In the genomic region with DNA sequence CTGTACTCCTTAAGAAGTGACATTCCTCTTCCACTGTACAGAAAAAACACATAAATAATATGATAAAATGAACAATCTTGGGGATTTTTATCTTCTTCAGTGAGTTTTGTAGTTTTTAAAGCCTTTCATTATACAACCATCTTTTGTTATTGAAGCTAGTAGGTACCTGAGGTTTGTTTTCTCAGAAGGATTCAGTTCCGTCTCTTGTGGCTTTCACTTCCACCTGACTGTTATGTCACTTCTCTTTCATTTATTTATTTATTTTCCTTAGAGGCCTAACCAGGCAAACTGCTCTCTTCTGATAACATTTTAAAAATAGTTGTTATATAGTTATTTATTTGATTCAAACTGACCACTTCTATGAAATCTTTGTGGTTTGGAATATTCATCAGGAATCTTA, we compare ENCODE assay signal across 27 cellular contexts.
"Had no signal": no experiment of that assay in that cellular context is flagged by ENCODE, and none has a peak within 500 bp of the region (broad histone marks: within the 10 kb centered on the region; RNA-seq: fewer than 3 reads in every experiment).

No MANE protein-coding gene starts in this region.

- H3K27ac Mint-ChIP-seq: IgD-negative memory B cell had no signal

- H3K4me3 ChIP-seq: K562, SJSA1, SK-N-MC had no signal

- DNase-seq: Kasumi-1, MM.1S, NCI-H1048, NCI-H1105, NCI-H1417, NCI-H1436 treated with DMSO at 0.1 percent for 48 hours, NCI-H1694, NCI-H187 treated with DMSO at 0.1 percent for 48 hours, NCI-H2029 treated with DMSO at 0.1 percent for 48 hours, NCI-H2171 treated with DMSO at 0.1 percent for 48 hours, NCI-H345, NCI-H446 treated with DMSO at 0.1 percent for 48 hours, NCI-H524, NCI-H526 treated with DMSO at 0.1 percent for 48 hours, NCI-H748 treated with DMSO at 0.1 percent for 48 hours, Right ventricle myocardium superior, RPMI8226, SIG-M5, T-helper 2 cell had no signal

- H3K9me3 ChIP-seq: SJSA1 had no signal

- H3K27me3 ChIP-seq: SJSA1 had no signal

- H3K36me3 ChIP-seq: SJSA1 had no signal

- H3K27me3 Mint-ChIP-seq: IgD-negative memory B cell had no signal

- H3K9ac ChIP-seq: KMS-11 had no signal

- H3K27ac ChIP-seq: HL-60, KMS-11, SJSA1, SK-N-MC had no signal

- H3K4me3 Mint-ChIP-seq: IgD-negative memory B cell had no signal

- H3K4me1 ChIP-seq: SJSA1 had no signal

- FAIRE-seq: HTR-8/SVneo, K562, RCC 7860 had no signal

- ATAC-seq: K562 had no signal

- H3K4me1 Mint-ChIP-seq: IgD-negative memory B cell had no signal

- H3K4me2 ChIP-seq: KMS-11 had no signal

- H3K36me3 Mint-ChIP-seq: IgD-negative memory B cell had no signal
